25 cellular contexts compared by ENCODE assay signal in the genomic region with DNA sequence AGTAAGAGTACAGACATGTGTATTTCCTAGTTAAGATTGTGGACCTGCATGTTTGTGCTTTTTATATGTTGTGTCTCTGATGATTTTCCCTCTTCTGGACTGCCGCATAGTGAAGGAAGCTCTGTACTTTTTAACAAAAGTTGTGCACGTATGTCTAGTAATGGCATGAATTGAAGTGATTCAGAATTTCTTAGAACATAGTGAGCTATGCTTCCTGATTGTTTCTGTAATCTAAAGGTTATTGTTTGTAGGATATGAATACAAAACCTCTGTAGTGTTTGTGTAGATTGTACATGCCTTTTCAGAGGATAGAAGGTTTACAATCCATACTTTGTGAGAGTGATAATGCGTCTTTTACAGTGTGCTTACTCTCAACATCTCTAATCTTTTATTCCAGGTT.
"Had no signal": no experiment of that assay in that cellular context is flagged by ENCODE, and none has a peak within 500 bp of the region (broad histone marks: within the 10 kb centered on the region; RNA-seq: fewer than 3 reads in every experiment).

No MANE protein-coding gene starts in this region.

- H3K4me3 ChIP-seq: adrenal gland, breast epithelium had no signal

- H3K27me3 ChIP-seq: adrenal gland, breast epithelium had no signal

- H3K9me3 ChIP-seq: adrenal gland, breast epithelium, SK-N-SH had no signal

- H3K4me1 ChIP-seq: breast epithelium had no signal

- H3K36me3 ChIP-seq: adrenal gland, breast epithelium had no signal

- ATAC-seq: activated T-cell treated with anti-CD3 and anti-CD28 coated beads, Interleukin-2, amount 50 U/mL, for 72 hours; Panc1; Right ventricle myocardium inferior had no signal

- DNase-seq: activated CD4-positive, alpha-beta memory T cell treated with anti-CD3 and anti-CD28 coated beads for 36 hours; activated CD4-positive, alpha-beta T cell treated with anti-CD3 and anti-CD28 coated beads, Interleukin-2, amount 10 ng/mL, durations not matched to agents 7 days and 5 days; activated CD4-positive, CD25-positive, alpha-beta regulatory T cell; activated CD8-positive, alpha-beta memory T cell treated with anti-CD3 and anti-CD28 coated beads, Interleukin-2, amount 50 U/mL, for 4 hours; activated naive CD4-positive, alpha-beta T cell treated with anti-CD3 and anti-CD28 coated beads, Interleukin-2, amount 50 U/mL, for 16 hours; activated naive CD8-positive, alpha-beta T cell treated with anti-CD3 and anti-CD28 coated beads, Interleukin-2, amount 10 ng/mL, durations not matched to agents 7 days and 5 days; activated T-cell treated with anti-CD3 and anti-CD28 coated beads, Interleukin-2, amount 50 U/mL, for 72 hours; adrenal gland; anterior cingulate cortex; caudate nucleus; NCI-H1105 treated with DMSO at 0.1 percent for 48 hours; NCI-H1436 treated with DMSO at 0.1 percent for 48 hours; NCI-H187; NCI-H2081; NCI-H510A treated with DMSO at 0.1 percent for 48 hours; NCI-H69; NK-92 treated with Interleukin-12 subunit alpha and Interleukin-12 subunit beta, amount 100 ng/mL, for 24 hours; OCI-M1; RPMI8226; SK-N-SH; T-helper 1 cell had no signal

- H3K27ac ChIP-seq: adrenal gland, breast epithelium, VCaP had no signal
